Comparison of ENCODE assay signal across 8 cellular contexts in the genomic region with DNA sequence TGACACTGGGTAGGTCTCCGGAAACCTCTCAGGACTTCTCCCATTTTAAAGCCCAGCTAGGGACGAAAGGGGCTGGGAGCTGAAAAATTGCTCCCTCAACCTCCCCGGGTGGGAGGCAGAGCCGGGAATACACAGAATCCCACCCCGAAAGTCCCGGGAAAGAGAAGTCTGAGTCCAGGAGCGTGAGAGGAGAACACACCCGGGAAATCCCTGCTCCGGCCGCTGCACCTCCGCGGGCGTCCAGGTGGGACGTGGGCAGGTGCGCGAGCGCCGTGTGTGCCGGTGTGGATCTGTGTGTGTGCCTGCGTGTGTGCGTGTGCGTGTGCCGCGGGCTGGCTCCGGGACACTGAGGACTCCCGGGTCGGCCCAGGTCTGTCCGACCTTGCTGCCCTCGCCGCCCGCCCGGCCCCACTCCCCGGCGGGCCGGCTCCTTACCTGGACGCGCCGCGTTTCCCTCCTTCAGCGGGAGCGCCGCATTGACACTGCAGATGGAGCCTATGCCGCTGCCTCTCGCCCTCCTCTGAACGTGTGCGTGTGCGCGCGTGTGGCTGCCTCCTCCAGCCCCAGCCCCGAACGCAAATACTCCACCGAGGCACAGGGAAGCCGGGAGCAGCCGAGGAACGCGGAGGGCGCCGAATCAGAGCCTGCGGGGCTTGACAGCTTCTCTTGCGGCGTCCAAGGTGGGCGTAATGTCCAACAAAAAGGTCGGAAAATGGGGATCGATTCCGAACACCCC. TPM values are rescaled to one million over a fixed set of nuclear protein-coding genes. Genes with fewer than 3 reads are reported as not detected.
DNase-seq lines count a peak whose midpoint lies in the region; ATAC-seq and TF ChIP-seq lines count a peak whose summit lies in the region.

A gene with protein sequence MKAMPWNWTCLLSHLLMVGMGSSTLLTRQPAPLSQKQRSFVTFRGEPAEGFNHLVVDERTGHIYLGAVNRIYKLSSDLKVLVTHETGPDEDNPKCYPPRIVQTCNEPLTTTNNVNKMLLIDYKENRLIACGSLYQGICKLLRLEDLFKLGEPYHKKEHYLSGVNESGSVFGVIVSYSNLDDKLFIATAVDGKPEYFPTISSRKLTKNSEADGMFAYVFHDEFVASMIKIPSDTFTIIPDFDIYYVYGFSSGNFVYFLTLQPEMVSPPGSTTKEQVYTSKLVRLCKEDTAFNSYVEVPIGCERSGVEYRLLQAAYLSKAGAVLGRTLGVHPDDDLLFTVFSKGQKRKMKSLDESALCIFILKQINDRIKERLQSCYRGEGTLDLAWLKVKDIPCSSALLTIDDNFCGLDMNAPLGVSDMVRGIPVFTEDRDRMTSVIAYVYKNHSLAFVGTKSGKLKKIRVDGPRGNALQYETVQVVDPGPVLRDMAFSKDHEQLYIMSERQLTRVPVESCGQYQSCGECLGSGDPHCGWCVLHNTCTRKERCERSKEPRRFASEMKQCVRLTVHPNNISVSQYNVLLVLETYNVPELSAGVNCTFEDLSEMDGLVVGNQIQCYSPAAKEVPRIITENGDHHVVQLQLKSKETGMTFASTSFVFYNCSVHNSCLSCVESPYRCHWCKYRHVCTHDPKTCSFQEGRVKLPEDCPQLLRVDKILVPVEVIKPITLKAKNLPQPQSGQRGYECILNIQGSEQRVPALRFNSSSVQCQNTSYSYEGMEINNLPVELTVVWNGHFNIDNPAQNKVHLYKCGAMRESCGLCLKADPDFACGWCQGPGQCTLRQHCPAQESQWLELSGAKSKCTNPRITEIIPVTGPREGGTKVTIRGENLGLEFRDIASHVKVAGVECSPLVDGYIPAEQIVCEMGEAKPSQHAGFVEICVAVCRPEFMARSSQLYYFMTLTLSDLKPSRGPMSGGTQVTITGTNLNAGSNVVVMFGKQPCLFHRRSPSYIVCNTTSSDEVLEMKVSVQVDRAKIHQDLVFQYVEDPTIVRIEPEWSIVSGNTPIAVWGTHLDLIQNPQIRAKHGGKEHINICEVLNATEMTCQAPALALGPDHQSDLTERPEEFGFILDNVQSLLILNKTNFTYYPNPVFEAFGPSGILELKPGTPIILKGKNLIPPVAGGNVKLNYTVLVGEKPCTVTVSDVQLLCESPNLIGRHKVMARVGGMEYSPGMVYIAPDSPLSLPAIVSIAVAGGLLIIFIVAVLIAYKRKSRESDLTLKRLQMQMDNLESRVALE (N-terminal part only) (minus strand): TSS at position 484 of the 736 bp plus-strand sequence. CDS start 67,777 bp downstream, outside the sequence.

- H3K27ac Mint-ChIP-seq in endothelial cell (ENCODE audit: unreplicated experiment): no peak within 1 kb of the TSS
- H3K27ac Mint-ChIP-seq in naive thymus-derived CD4-positive, alpha-beta T cell: no peak within 1 kb of the TSS

- peaks cover 5 to 14% of the 10 kb centered on the region in 2 donors for H3K27me3 ChIP-seq in naive thymus-derived CD4-positive, alpha-beta T cell (ENCODE audit: control insufficient read depth in 2 of 2, insufficient read depth in 2 of 2, low read length in 2 of 2)
- H3K27me3 ChIP-seq in aorta (ENCODE audit: control insufficient read depth in 1 of 2, insufficient read depth in 2 of 2, low read length in 1 of 2): no peaks in the 10 kb centered on the region

- POLR2A ChIA-PET in naive thymus-derived CD4-positive, alpha-beta T cell (lab: Charles Lee): no interaction called here

- WGBS in aorta, 2 donors: 1% methylated on average over 64 to 65 of the region's 65 CpGs

- peak within 1 kb of the TSS; percentile 52 for H3K4me3 ChIP-seq in naive thymus-derived CD4-positive, alpha-beta T cell (ENCODE audit: low read length)
- peak within 1 kb of the TSS; percentile 61 to 87 for H3K4me3 ChIP-seq in aorta (ENCODE audit: low read length in 2 of 2)

- H3K36me3 Mint-ChIP-seq in endothelial cell (ENCODE audit: low read depth, unreplicated experiment): no peaks in the 10 kb centered on the region
- peaks cover 0 to 25% (median 0%) of the 10 kb centered on the region in 5 donors for H3K36me3 Mint-ChIP-seq in naive thymus-derived CD4-positive, alpha-beta T cell

- CTCF ChIA-PET in naive thymus-derived CD4-positive, alpha-beta T cell (lab: Charles Lee): no interaction called here

- no peak for ATAC-seq in naive thymus-derived CD4-positive, alpha-beta T cell
- ATAC-seq in aorta (ENCODE audit: low FRiP score) (peak; percentile 19), HG02840 (IDR thresholded peaks at IDR 0.05; ENCODE audit: low FRiP score, unreplicated experiment) (no peak), HG03432 (IDR thresholded peaks at IDR 0.05; ENCODE audit: unreplicated experiment) (no peak)

- H3K9me3 ChIP-seq in naive thymus-derived CD4-positive, alpha-beta T cell (ENCODE audit: control insufficient read depth in 2 of 3, low read length in 3 of 3): no peaks in the 10 kb centered on the region
- no peaks in the 10 kb centered on the region for H3K9me3 ChIP-seq in aorta (ENCODE audit: control insufficient read depth, low read length)

- H3K4me1 Mint-ChIP-seq in endothelial cell (ENCODE audit: unreplicated experiment): peaks cover 30% of the 10 kb centered on the region
- peaks cover 14 to 50% (median 19%) of the 10 kb centered on the region in 7 donors for H3K4me1 Mint-ChIP-seq in naive thymus-derived CD4-positive, alpha-beta T cell

- H3K4me3 Mint-ChIP-seq in endothelial cell (ENCODE audit: unreplicated experiment): peak within 1 kb of the TSS; percentile 80
- H3K4me3 Mint-ChIP-seq in naive thymus-derived CD4-positive, alpha-beta T cell: peak within 1 kb of the TSS; percentile 30 to 91 (median 76)

- H3K36me3 ChIP-seq in naive thymus-derived CD4-positive, alpha-beta T cell (ENCODE audit: control insufficient read depth in 2 of 3, insufficient read depth in 3 of 3, low read length in 3 of 3): no peaks in the 10 kb centered on the region
- no peaks in the 10 kb centered on the region for H3K36me3 ChIP-seq in aorta (ENCODE audit: control insufficient read depth in 1 of 2, insufficient read depth in 2 of 2, low read length in 1 of 2)

- no peak for TF ChIP-seq CTCF in endothelial cell (IDR thresholded peaks at IDR 0.05; ENCODE audit: unreplicated experiment)

- H3K4me1 ChIP-seq in naive thymus-derived CD4-positive, alpha-beta T cell (ENCODE audit: control insufficient read depth in 2 of 2, insufficient read depth in 2 of 2, low read length in 2 of 2): peaks cover 0 to 5% of the 10 kb centered on the region in 2 donors
- H3K4me1 ChIP-seq in aorta (ENCODE audit: control insufficient read depth in 1 of 2, insufficient read depth in 2 of 2, low read length in 2 of 2): no peaks in the 10 kb centered on the region

- no peaks in the 10 kb centered on the region for H3K9me3 Mint-ChIP-seq in endothelial cell (ENCODE audit: unreplicated experiment)
- no peaks in the 10 kb centered on the region for H3K9me3 Mint-ChIP-seq in naive thymus-derived CD4-positive, alpha-beta T cell

- DNase-seq in COR-L47 (lab: John Stamatoyannopoulos, UW) (peak; percentile 18), NCI-H2171 treated with DMSO at 0.1 percent for 48 hours (lab: John Stamatoyannopoulos, UW) (peak; percentile 55), endothelial cell (ENCODE audit: low spot score) (no peak), aorta (peak; percentile 52 to 75), SIG-M5 (lab: John Stamatoyannopoulos, UW) (no peak)
- DNase-seq in naive thymus-derived CD4-positive, alpha-beta T cell: peak in 2 of 9 donors; percentile 18 to 23

- intact Hi-C loops in naive thymus-derived CD4-positive, alpha-beta T cell (cut with micrococcal nuclease): loop anchor here (1.0 to 5.0 kb wide), 3 partner anchors 59 to 506 kb away; a partner anchor contains a TSS
- intact Hi-C loops in aorta (cut with DNase I): loop anchor here in 1 of 2 donors (5.0 kb wide), 2 partner anchors 74 to 629 kb away; no protein-coding TSS in a partner anchor

- H3K27me3 Mint-ChIP-seq in endothelial cell (ENCODE audit: unreplicated experiment): peaks cover 30% of the 10 kb centered on the region
- H3K27me3 Mint-ChIP-seq in naive thymus-derived CD4-positive, alpha-beta T cell: peaks cover 61 to 85% (median 67%) of the 10 kb centered on the region in 5 donors

- H3K27ac ChIP-seq in naive thymus-derived CD4-positive, alpha-beta T cell (ENCODE audit: low read depth, low read length): no peak within 1 kb of the TSS
- H3K27ac ChIP-seq in aorta (ENCODE audit: low read depth in 1 of 2, low read length in 2 of 2): no peak within 1 kb of the TSS

RNA-seq across cellular contexts. Expression of the gene that starts here (rescaled TPM):
- 3.5 TPM for total RNA-seq in endothelial cell (ENCODE audit: unreplicated experiment)
- total RNA-seq in naive thymus-derived CD4-positive, alpha-beta T cell: 10 to 100 TPM in 1 of 5 experiments, 1 to 10 TPM in 2, under 1 TPM in 2; 0.05 to 31.6 (median 3.3) TPM
- 1 to 10 TPM in 1 of 2 donors, under 1 TPM in 1; 0.24 to 1.1 TPM for polyA plus RNA-seq in naive thymus-derived CD4-positive, alpha-beta T cell
- 10 to 100 TPM; 22.7 to 30.1 TPM for total RNA-seq in aorta
- polyA plus RNA-seq in aorta: 1 to 10 TPM in 1 of 2 donors, under 1 TPM in 1; 0.59 to 1.3 TPM

Comparison
In these comparisons a context has a peak if more than half of its experiments do, and no peak if none do; other contexts are left out.
1. DNase-seq: peak in COR-L47 (single experiment), NCI-H2171 treated with DMSO at 0.1 percent for 48 hours (single experiment) and aorta (2 of 2); none in endothelial cell (single experiment) and SIG-M5 (single experiment).